In genomic region chr4:88952081-88952480, GRCh38 we compare ENCODE assay signal across 18 cellular contexts.
"Had no signal": no experiment of that assay in that cellular context is flagged by ENCODE, and none has a peak within 500 bp of the region (broad histone marks: within the 10 kb centered on the region; RNA-seq: fewer than 3 reads in every experiment).

No MANE protein-coding gene starts in this region.

- H3K36me3 ChIP-seq: colonic mucosa, prostate gland, upper lobe of right lung had no signal

- H3K27me3 ChIP-seq: colonic mucosa, dorsolateral prefrontal cortex, esophagus muscularis mucosa, foreskin keratinocyte, upper lobe of right lung had no signal

- ATAC-seq: activated T-cell treated with anti-CD3 and anti-CD28 coated beads, Interleukin-2, amount 50 U/mL, for 72 hours; effector memory CD8-positive, alpha-beta T cell; foreskin keratinocyte; left ventricle myocardium superior; natural killer cell; upper lobe of right lung had no signal

- H3K27ac ChIP-seq: colonic mucosa, dorsolateral prefrontal cortex, esophagus muscularis mucosa, foreskin keratinocyte, prostate gland, upper lobe of right lung had no signal

- DNase-seq: activated CD4-positive, alpha-beta memory T cell treated with anti-CD3 and anti-CD28 coated beads for 36 hours; activated CD4-positive, alpha-beta T cell treated with anti-CD3 and anti-CD28 coated beads for 4 hours; activated CD4-positive, CD25-positive, alpha-beta regulatory T cell; activated effector memory CD4-positive, alpha-beta T cell treated with anti-CD3 and anti-CD28 coated beads, Interleukin-2, amount 50 U/mL, for 16 hours; activated T-cell treated with anti-CD3 and anti-CD28 coated beads, Interleukin-2, amount 50 U/mL, for 72 hours; colonic mucosa; dorsolateral prefrontal cortex; effector memory CD8-positive, alpha-beta T cell; foreskin keratinocyte; kidney glomerular epithelial cell; left ventricle myocardium superior; mammary epithelial cell; natural killer cell; stimulated activated CD4-positive, alpha-beta T cell treated with anti-CD3 and anti-CD28 coated beads, Interleukin-1b, Interleukin-23, amount 100 ng/mL, for 48 hours; T1000; upper lobe of right lung had no signal

- H3K9me3 ChIP-seq: colonic mucosa, esophagus muscularis mucosa, prostate gland, upper lobe of right lung had no signal

- H3K4me1 ChIP-seq: colonic mucosa, foreskin keratinocyte, prostate gland, upper lobe of right lung had no signal

- H3K4me3 ChIP-seq: colonic mucosa, dorsolateral prefrontal cortex, esophagus muscularis mucosa, prostate gland, upper lobe of right lung had no signal
